ENCODE assay signal across 25 cellular contexts in the genomic region with DNA sequence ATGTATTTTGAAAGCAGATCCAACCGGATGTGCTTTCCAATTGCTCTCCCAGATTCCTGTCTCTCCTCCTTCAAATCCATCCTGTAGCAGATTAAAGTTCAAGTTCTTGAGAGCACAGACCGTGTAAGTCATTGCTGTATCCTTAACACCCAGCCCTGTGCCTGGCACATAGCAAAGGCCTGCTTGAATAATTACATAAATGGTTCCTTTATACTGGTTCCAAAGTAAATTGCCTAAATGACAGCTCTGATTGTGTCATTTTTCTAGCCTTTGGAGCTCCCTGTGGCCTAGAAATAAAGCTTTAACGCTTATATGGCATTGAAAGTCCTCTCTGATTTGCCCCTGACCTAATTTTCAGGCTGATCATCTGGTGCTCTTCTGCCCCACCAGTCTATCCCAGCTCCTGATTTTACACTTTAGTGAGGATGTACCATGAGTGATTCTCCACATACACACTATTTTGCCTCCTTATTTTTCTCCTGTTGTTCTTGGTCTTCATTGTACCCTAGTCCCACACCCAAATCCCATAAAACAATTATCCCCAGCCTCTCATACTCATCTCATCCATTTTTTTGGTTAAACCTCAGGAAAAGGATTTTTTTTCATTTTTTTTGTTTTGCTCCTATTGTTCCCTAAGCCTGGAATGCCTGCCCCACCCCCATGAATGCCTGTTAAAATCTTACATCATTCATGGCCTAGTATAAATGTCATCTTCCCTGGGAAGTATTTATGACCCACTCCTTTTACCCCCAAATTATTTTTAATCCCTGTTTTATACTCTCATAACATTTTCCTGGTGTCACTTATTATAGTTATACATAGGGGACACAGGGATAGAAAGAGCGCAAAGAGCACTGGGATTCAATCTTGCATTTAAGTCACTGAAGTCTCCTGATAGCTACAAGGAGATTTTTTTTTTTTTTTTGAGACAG. TPM values are rescaled to one million over a fixed set of nuclear protein-coding genes. Genes with fewer than 3 reads are reported as not detected.
A peak's percentile ranks its signal among the peaks of the same experiment; 100 is the strongest.
DNase-seq lines count a peak whose midpoint lies in the region; ATAC-seq and TF ChIP-seq lines count a peak whose summit lies in the region.
"Had no signal": no experiment of that assay in that cellular context is flagged by ENCODE, and none has a peak within 500 bp of the region (broad histone marks: within the 10 kb centered on the region; RNA-seq: fewer than 3 reads in every experiment).

No MANE protein-coding gene starts in this region.

- H3K36me3 ChIP-seq in PC-3 (ENCODE audit: low read depth, low read length): no peaks in the 10 kb centered on the region
- H3K36me3 ChIP-seq: transverse colon had no signal

- peak; percentile 15 for DNase-seq in activated CD8-positive, alpha-beta memory T cell treated with anti-CD3 and anti-CD28 coated beads, Interleukin-2, amount 50 U/mL, for 48 hours
- no peak for DNase-seq in activated CD8-positive, alpha-beta memory T cell treated with anti-CD3 and anti-CD28 coated beads, Interleukin-2, amount 50 U/mL, for 4 hours
- DNase-seq in WTC11 (ENCODE audit: low spot score): no peak
- peak; percentile 17 for DNase-seq in islet precursor cell
- no peak for DNase-seq in T-helper 2 cell
- no peak for DNase-seq in PC-3
- no peak for DNase-seq in MV-4-11 (lab: John Stamatoyannopoulos, UW)
- DNase-seq: activated CD4-positive, alpha-beta T cell treated with anti-CD3 and anti-CD28 coated beads for 48 hours; activated T-cell treated with anti-CD3 and anti-CD28 coated beads for 4 hours; KBM-7; NCI-H1048; NCI-H2171 treated with DMSO at 0.1 percent for 48 hours; nucleus accumbens; stimulated activated CD4-positive, alpha-beta T cell treated with anti-CD3 and anti-CD28 coated beads, Interleukin-2, amount 100 ng/mL, for 48 hours; stimulated activated CD8-positive, alpha-beta memory T cell treated with anti-CD3 and anti-CD28 coated beads, Interleukin-4, amount 100 ng/mL, for 48 hours; T1000; transverse colon had no signal

- no peak for ATAC-seq in WTC11
- ATAC-seq in PC-3: no peak
- ATAC-seq: A549 had no signal

- H3K27me3 ChIP-seq in PC-3 (ENCODE audit: low read length): peaks cover 10% of the 10 kb centered on the region
- H3K27me3 ChIP-seq: transverse colon had no signal

- H3K9me2 ChIP-seq in PC-3 (replicated peaks; ENCODE audit: low read length): no peaks in the 10 kb centered on the region

- POLR2A ChIA-PET in WTC11 (lab: Charles Lee) (no interaction called here), PC-3 (lab: Charles Lee; ENCODE audit: unreplicated experiment) (interaction anchor here (0.6 kb wide), 1 partner anchor 438 kb away, joined by 3 read pairs; a partner anchor contains a TSS)

- H3K27me3 Mint-ChIP-seq in WTC11 (ENCODE audit: low read depth): no peaks in the 10 kb centered on the region; the same call in 1 of the 2 replicates
- H3K27me3 Mint-ChIP-seq: activated naive CD8-positive, alpha-beta T cell had no signal

- H3K36me3 Mint-ChIP-seq in WTC11: no peaks in the 10 kb centered on the region
- H3K36me3 Mint-ChIP-seq: activated naive CD8-positive, alpha-beta T cell; CD14-positive monocyte had no signal

- H3F3A ChIP-seq in PC-3 (ENCODE audit: low read length, unreplicated experiment): no peaks in the 10 kb centered on the region

- no peaks in the 10 kb centered on the region for H4K20me1 ChIP-seq in PC-3 (ENCODE audit: low read length)

- H3K79me2 ChIP-seq in PC-3 (ENCODE audit: low read length): no peaks in the 10 kb centered on the region

- no peaks in the 10 kb centered on the region for H3K9me3 Mint-ChIP-seq in WTC11
- H3K9me3 Mint-ChIP-seq: CD14-positive monocyte had no signal

- no peak overlapping the region for H3K4me3 Mint-ChIP-seq in WTC11
- H3K4me3 Mint-ChIP-seq: activated naive CD8-positive, alpha-beta T cell; CD14-positive monocyte had no signal

- H2AFZ ChIP-seq in PC-3 (ENCODE audit: low read length): no peak overlapping the region

- peaks cover 14% of the 10 kb centered on the region for H3K4me1 Mint-ChIP-seq in WTC11

- peak overlapping the region; percentile 66 for H3K27ac ChIP-seq in temporal lobe (ENCODE audit: low read depth, low read length)
- H3K27ac ChIP-seq in PC-3 (ENCODE audit: low read length): no peak overlapping the region
- H3K27ac ChIP-seq: A549, transverse colon had no signal

- H3K4me2 ChIP-seq in PC-3 (ENCODE audit: low read length): no peak overlapping the region
- H3K4me2 ChIP-seq: A549 had no signal

- H3K9ac ChIP-seq in PC-3 (ENCODE audit: low read length): no peak overlapping the region

- CTCF ChIA-PET in WTC11 (lab: Charles Lee) (interaction anchor here (1.1 kb wide), 2 partner anchors 8 to 93 kb away, joined by 3 to 4 read pairs; a partner anchor contains a TSS), PC-3 (lab: Charles Lee) (no interaction called here)

- H3K4me1 ChIP-seq in PC-3 (ENCODE audit: insufficient read depth, low read length): no peaks in the 10 kb centered on the region
- H3K4me1 ChIP-seq: A549, transverse colon had no signal

- H3K27ac Mint-ChIP-seq in WTC11: peak overlapping the region; percentile 55
- H3K27ac Mint-ChIP-seq: activated naive CD8-positive, alpha-beta T cell; CD14-positive monocyte had no signal

- BruUV-seq in PC-3 (replicated peaks; lab: Mats Ljungman, UMichigan): no TSS peak

- no peaks in the 10 kb centered on the region for H3K9me3 ChIP-seq in PC-3 (ENCODE audit: low read length)
- H3K9me3 ChIP-seq: A549, transverse colon had no signal

- intact Hi-C loops in PC-3 (cut with micrococcal nuclease): no loop called here

- no peak overlapping the region for H3K4me3 ChIP-seq in PC-3 (ENCODE audit: low read length)
- H3K4me3 ChIP-seq: A549, transverse colon had no signal

- TF ChIP-seq CTCF in WTC11 (IDR thresholded peaks at IDR 0.05) (no peak), PC-3 (conservative IDR thresholded peaks at IDR 0.05; ENCODE audit: low read depth, low read length) (no peak)

TF ChIP-seq in WTC11, 78 proteins besides CTCF, POLR2A, EP300 and RAD21:
- TF ChIP-seq, protein P1, sequence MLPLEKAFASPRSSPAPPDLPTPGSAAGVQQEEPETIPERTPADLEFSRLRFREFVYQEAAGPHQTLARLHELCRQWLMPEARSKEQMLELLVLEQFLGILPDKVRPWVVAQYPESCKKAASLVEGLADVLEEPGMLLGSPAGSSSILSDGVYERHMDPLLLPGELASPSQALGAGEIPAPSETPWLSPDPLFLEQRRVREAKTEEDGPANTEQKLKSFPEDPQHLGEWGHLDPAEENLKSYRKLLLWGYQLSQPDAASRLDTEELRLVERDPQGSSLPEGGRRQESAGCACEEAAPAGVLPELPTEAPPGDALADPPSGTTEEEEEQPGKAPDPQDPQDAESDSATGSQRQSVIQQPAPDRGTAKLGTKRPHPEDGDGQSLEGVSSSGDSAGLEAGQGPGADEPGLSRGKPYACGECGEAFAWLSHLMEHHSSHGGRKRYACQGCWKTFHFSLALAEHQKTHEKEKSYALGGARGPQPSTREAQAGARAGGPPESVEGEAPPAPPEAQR (CRISPR knock-in tag; IDR thresholded peaks at IDR 0.05): no peak
- TF ChIP-seq, protein P2, sequence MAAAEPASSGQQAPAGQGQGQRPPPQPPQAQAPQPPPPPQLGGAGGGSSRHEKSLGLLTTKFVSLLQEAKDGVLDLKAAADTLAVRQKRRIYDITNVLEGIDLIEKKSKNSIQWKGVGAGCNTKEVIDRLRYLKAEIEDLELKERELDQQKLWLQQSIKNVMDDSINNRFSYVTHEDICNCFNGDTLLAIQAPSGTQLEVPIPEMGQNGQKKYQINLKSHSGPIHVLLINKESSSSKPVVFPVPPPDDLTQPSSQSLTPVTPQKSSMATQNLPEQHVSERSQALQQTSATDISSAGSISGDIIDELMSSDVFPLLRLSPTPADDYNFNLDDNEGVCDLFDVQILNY (CRISPR knock-in tag; IDR thresholded peaks at IDR 0.05): no peak
- TF ChIP-seq KAT7 (CRISPR knock-in tag; IDR thresholded peaks at IDR 0.05; ENCODE audit: borderline replicate concordance): no peak
- TF ChIP-seq PRRX2 (CRISPR knock-in tag; IDR thresholded peaks at IDR 0.05): no peak
- TF ChIP-seq ESRRA (CRISPR knock-in tag; IDR thresholded peaks at IDR 0.05; ENCODE audit: borderline replicate concordance): no peak
- TF ChIP-seq FOXK1 (CRISPR knock-in tag; IDR thresholded peaks at IDR 0.05): no peak
- TF ChIP-seq NR3C1 (CRISPR knock-in tag; conservative IDR thresholded peaks at IDR 0.05; ENCODE audit: low read depth): no peak
- no peak for TF ChIP-seq NR1H2 (CRISPR knock-in tag; IDR thresholded peaks at IDR 0.05)
- TF ChIP-seq NFYB (CRISPR knock-in tag; conservative IDR thresholded peaks at IDR 0.05; ENCODE audit: low read depth): no peak

RNA-seq across cellular contexts. Expression of a gene that starts 4.7 kb away (rescaled TPM):
- not detected in 3 replicates for total RNA-seq in WTC11 (2021)
- total RNA-seq in temporal lobe: not detected
- total RNA-seq in PC-3 (2014; rRNA removed): not detected in 2 replicates
- total RNA-seq: bronchial epithelial cell, fibroblast of lung, SK-MEL-5 had no signal

RNA-seq across cellular contexts. Expression of a gene that starts 19.6 kb away (rescaled TPM):
- total RNA-seq in WTC11 (2021) (21.8 to 25.3 TPM (median 24.0 TPM) in 3 replicates), temporal lobe (18.7 TPM), PC-3 (2014; rRNA removed) (15.2 and 15.6 TPM in 2 replicates)

RNA-seq across cellular contexts. Expression of a gene that starts 21.7 kb away (rescaled TPM):
- total RNA-seq in WTC11 (2021) (0.30 to 0.53 TPM (median 0.44 TPM) in 3 replicates), temporal lobe (under 0.01 TPM), PC-3 (2014; rRNA removed) (0.26 TPM in 1 of 2 replicates, not detected in the other)

RNA-seq across cellular contexts. Expression of a gene that starts 29.7 kb away (rescaled TPM):
- 0.85 to 2.0 TPM (median 0.94 TPM) in 3 replicates for total RNA-seq in WTC11 (2021)
- not detected for total RNA-seq in temporal lobe
- 0.58 and 2.8 TPM in 2 replicates for total RNA-seq in PC-3 (2014; rRNA removed)
- total RNA-seq: bronchial epithelial cell, fibroblast of lung, transverse colon had no signal

RNA-seq across cellular contexts. Expression of a gene that starts 43.6 kb away (rescaled TPM):
- not detected in 3 replicates for total RNA-seq in WTC11 (2021)
- total RNA-seq in temporal lobe: not detected
- total RNA-seq in PC-3 (2014; rRNA removed): not detected in 2 replicates
- total RNA-seq: bronchial epithelial cell, fibroblast of lung, mucosa of gallbladder, SK-MEL-5, transverse colon had no signal

Comparison
In these comparisons a context has a peak if more than half of its experiments do, and no peak if none do; other contexts are left out.
1. DNase-seq: peak in activated CD8-positive, alpha-beta memory T cell treated with anti-CD3 and anti-CD28 coated beads, Interleukin-2, amount 50 U/mL, for 48 hours (single experiment) and islet precursor cell (single experiment); none in activated CD8-positive, alpha-beta memory T cell treated with anti-CD3 and anti-CD28 coated beads, Interleukin-2, amount 50 U/mL, for 4 hours (single experiment), WTC11 (single experiment), T-helper 2 cell (0 of 5), PC-3 (single experiment) and MV-4-11 (single experiment).